19 cellular contexts compared by ENCODE assay signal in genomic region chr16:88354229-88355092, GRCh38.
"Had no signal": no experiment of that assay in that cellular context is flagged by ENCODE, and none has a peak within 500 bp of the region (broad histone marks: within the 10 kb centered on the region; RNA-seq: fewer than 3 reads in every experiment).

No MANE protein-coding gene starts in this region.

- H3K36me3 ChIP-seq: colonic mucosa, pancreas, tibial nerve had no signal

- DNase-seq: activated B cell treated with CpG ODN at 0.5 μM for 24 hours; activated CD4-positive, alpha-beta T cell treated with anti-CD3 and anti-CD28 coated beads, Interleukin-2, amount 50 U/mL, for 1 hour; activated CD8-positive, alpha-beta memory T cell treated with anti-CD3 and anti-CD28 coated beads, Interleukin-2, amount 10 ng/mL, durations not matched to agents 7 days and 5 days; activated CD8-positive, alpha-beta T cell treated with anti-CD3 and anti-CD28 coated beads, Interleukin-2, amount 10 ng/mL, durations not matched to agents 7 days and 5 days; activated naive CD4-positive, alpha-beta T cell; activated T-cell treated with anti-CD3 and anti-CD28 coated beads, Interleukin-2, amount 50 U/mL, for 48 hours; colonic mucosa; effector CD8-positive, alpha-beta T cell; islet precursor cell; stimulated activated CD4-positive, alpha-beta T cell treated with anti-CD3 and anti-CD28 coated beads, Interleukin-2, amount 100 ng/mL, for 48 hours; stimulated activated naive CD4-positive, alpha-beta T cell treated with Interleukin-2 at 50 U/mL for 16 hours; T-helper 17 cell had no signal

- H3K4me1 ChIP-seq: colonic mucosa, pancreas, psoas muscle had no signal

- H3K36me3 Mint-ChIP-seq: activated CD8-positive, alpha-beta memory T cell treated with anti-CD3 and anti-CD28 coated beads, Interleukin-2, amount 10 ng/mL, durations not matched to agents 7 days and 5 days; activated naive CD4-positive, alpha-beta T cell treated with anti-CD3 and anti-CD28 coated beads, Interleukin-2, amount 50 U/mL, for 72 hours had no signal

- H3K27me3 ChIP-seq: colonic mucosa, hepatocyte, pancreas, tibial nerve had no signal

- H3K4me1 Mint-ChIP-seq: activated CD8-positive, alpha-beta memory T cell treated with anti-CD3 and anti-CD28 coated beads, Interleukin-2, amount 10 ng/mL, durations not matched to agents 7 days and 5 days; nephron; T-helper 17 cell had no signal

- H3K4me3 Mint-ChIP-seq: activated B cell treated with CpG ODN at 0.5 μM for 24 hours; activated CD8-positive, alpha-beta memory T cell treated with anti-CD3 and anti-CD28 coated beads, Interleukin-2, amount 10 ng/mL, durations not matched to agents 7 days and 5 days; activated CD8-positive, alpha-beta T cell treated with anti-CD3 and anti-CD28 coated beads, Interleukin-2, amount 10 ng/mL, durations not matched to agents 7 days and 5 days; nephron; T-helper 17 cell had no signal

- H3K27ac ChIP-seq: colonic mucosa, epithelial cell of prostate, hepatocyte, pancreas, psoas muscle, tibial nerve had no signal

- H3K9me3 Mint-ChIP-seq: activated B cell treated with CpG ODN at 0.5 μM for 24 hours, nephron had no signal

- H3K9me3 ChIP-seq: colonic mucosa, pancreas, psoas muscle, tibial nerve had no signal

- H3K4me3 ChIP-seq: colonic mucosa, hepatocyte, pancreas, psoas muscle, tibial nerve had no signal

- ATAC-seq: activated CD8-positive, alpha-beta memory T cell treated with anti-CD3 and anti-CD28 coated beads, Interleukin-2, amount 10 ng/mL, durations not matched to agents 7 days and 5 days; activated CD8-positive, alpha-beta T cell treated with anti-CD3 and anti-CD28 coated beads, Interleukin-2, amount 10 ng/mL, durations not matched to agents 7 days and 5 days; activated naive CD4-positive, alpha-beta T cell treated with anti-CD3 and anti-CD28 coated beads, Interleukin-2, amount 50 U/mL, for 72 hours; pancreas; psoas muscle; T-helper 17 cell had no signal

- H3K27ac Mint-ChIP-seq: activated B cell treated with CpG ODN at 0.5 μM for 24 hours; activated CD8-positive, alpha-beta memory T cell treated with anti-CD3 and anti-CD28 coated beads, Interleukin-2, amount 10 ng/mL, durations not matched to agents 7 days and 5 days; activated CD8-positive, alpha-beta T cell treated with anti-CD3 and anti-CD28 coated beads, Interleukin-2, amount 10 ng/mL, durations not matched to agents 7 days and 5 days; activated naive CD4-positive, alpha-beta T cell treated with anti-CD3 and anti-CD28 coated beads, Interleukin-2, amount 50 U/mL, for 72 hours; nephron; T-helper 17 cell had no signal

- H3K27me3 Mint-ChIP-seq: activated B cell treated with CpG ODN at 0.5 μM for 24 hours; activated CD8-positive, alpha-beta memory T cell treated with anti-CD3 and anti-CD28 coated beads, Interleukin-2, amount 10 ng/mL, durations not matched to agents 7 days and 5 days had no signal
